In genomic region chr5:35656721-35657120, GRCh38 we compare ENCODE assay signal across 1 cellular context.
TF ChIP-seq lines count a peak whose summit lies in the region.

No MANE protein-coding gene starts in this region.

TF ChIP-seq in H1, 55 proteins besides CTCF, POLR2A, EP300 and RAD21:
- TF ChIP-seq E2F6 (IDR thresholded peaks at IDR 0.05) (peak; percentile 48; the same call in 1 of the 2 replicates), SUZ12 (IDR thresholded peaks at IDR 0.05; ENCODE audit: low read length) (no peak), SP2 (IDR thresholded peaks at IDR 0.05; ENCODE audit: low read length) (no peak), TEAD4 (IDR thresholded peaks at IDR 0.05; ENCODE audit: low read depth, low read length) (0 out of 2 replicates have a peak, but pooled peaks have one; percentile 50)
TF ChIP-seq in H1: peak in this region for 2.
